ENCODE assay signal across 1 cellular context in the genomic region with DNA sequence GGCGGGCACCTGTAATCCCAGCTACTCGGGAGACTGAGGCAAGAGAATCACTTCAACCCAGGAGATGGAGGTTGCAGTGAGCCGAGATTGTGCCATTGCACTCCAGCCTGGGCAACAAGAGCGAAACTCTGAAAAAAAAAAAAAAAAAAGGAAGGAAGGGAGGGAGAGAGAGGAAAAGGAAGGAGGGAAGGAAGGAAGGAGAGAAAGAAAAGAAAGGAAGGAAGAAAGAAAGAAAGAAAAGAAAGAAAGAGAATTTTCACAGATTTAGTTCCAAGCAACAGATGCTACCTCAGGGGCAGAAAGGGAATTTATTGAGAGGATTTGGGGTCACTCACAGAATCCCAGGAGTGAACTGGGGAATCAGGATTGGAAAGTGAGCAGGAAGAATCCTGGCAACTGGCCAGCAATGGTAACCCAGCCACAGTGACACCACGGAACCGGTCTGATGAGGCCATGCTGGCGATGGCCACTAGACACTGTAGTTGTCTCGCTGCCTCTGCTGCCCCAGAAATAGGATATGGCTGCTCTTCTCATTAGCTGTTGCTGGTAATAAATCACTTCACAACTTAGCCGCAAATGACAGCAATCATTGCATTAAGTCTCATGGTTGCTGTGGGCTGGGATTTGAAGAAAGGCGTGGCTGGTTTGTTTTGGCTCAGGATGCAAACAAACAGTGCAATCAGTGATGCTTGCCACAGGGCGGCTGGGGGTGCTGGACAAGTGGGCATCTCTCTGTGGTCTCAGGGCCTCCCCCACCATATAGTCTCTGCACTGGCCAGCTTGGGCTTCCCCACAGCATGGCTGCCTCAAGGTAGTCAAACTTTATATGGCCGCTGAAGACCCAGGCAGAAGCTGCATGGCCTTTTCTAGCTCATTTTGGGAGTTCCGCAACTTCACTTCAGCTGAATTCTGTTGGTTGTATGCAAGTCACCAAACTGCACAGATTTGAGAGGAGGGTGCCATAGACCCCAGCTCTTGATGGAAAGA.
TF ChIP-seq lines count a peak whose summit lies in the region.

No MANE protein-coding gene starts in this region.

TF ChIP-seq in GM12878, 131 proteins besides CTCF, POLR2A, EP300 and RAD21:
- TF ChIP-seq SPI1 (IDR thresholded peaks at IDR 0.05; ENCODE audit: borderline replicate concordance, insufficient read depth, low read depth, low read length) (no peak), MXI1 (IDR thresholded peaks at IDR 0.05; ENCODE audit: low read depth, low read length) (no peak), CREB1 (IDR thresholded peaks at IDR 0.05; ENCODE audit: low read depth) (no peak), FOS (IDR thresholded peaks at IDR 0.05; ENCODE audit: borderline replicate concordance, extremely low read depth, insufficient read length) (no peak), SMC3 (IDR thresholded peaks at IDR 0.05; ENCODE audit: borderline replicate concordance, low read length) (no peak), RBBP5 (conservative IDR thresholded peaks at IDR 0.05) (no peak), YY1 (IDR thresholded peaks at IDR 0.05; ENCODE audit: low read depth, low read length) (0 out of 2 replicates have a peak, but pooled peaks have one; percentile 10), SREBF2 (IDR thresholded peaks at IDR 0.05; ENCODE audit: low read length) (no peak), HDGF (IDR thresholded peaks at IDR 0.05) (no peak), BMI1 (IDR thresholded peaks at IDR 0.05; ENCODE audit: borderline replicate concordance) (no peak), ZSCAN29 (IDR thresholded peaks at IDR 0.05) (no peak), HCFC1 (IDR thresholded peaks at IDR 0.05; ENCODE audit: low read length) (no peak), RFX5 (IDR thresholded peaks at IDR 0.05; ENCODE audit: low read depth, low read length) (no peak), PML (IDR thresholded peaks at IDR 0.05; ENCODE audit: low read length) (no peak), ZNF622 (IDR thresholded peaks at IDR 0.05) (no peak)
- TF ChIP-seq, protein P1, sequence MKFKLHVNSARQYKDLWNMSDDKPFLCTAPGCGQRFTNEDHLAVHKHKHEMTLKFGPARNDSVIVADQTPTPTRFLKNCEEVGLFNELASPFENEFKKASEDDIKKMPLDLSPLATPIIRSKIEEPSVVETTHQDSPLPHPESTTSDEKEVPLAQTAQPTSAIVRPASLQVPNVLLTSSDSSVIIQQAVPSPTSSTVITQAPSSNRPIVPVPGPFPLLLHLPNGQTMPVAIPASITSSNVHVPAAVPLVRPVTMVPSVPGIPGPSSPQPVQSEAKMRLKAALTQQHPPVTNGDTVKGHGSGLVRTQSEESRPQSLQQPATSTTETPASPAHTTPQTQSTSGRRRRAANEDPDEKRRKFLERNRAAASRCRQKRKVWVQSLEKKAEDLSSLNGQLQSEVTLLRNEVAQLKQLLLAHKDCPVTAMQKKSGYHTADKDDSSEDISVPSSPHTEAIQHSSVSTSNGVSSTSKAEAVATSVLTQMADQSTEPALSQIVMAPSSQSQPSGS (IDR thresholded peaks at IDR 0.05; ENCODE audit: low read length): no peak
- TF ChIP-seq, protein P2, sequence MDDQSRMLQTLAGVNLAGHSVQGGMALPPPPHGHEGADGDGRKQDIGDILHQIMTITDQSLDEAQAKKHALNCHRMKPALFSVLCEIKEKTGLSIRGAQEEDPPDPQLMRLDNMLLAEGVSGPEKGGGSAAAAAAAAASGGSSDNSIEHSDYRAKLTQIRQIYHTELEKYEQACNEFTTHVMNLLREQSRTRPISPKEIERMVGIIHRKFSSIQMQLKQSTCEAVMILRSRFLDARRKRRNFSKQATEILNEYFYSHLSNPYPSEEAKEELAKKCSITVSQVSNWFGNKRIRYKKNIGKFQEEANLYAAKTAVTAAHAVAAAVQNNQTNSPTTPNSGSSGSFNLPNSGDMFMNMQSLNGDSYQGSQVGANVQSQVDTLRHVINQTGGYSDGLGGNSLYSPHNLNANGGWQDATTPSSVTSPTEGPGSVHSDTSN (IDR thresholded peaks at IDR 0.05; ENCODE audit: insufficient replicate concordance, low read depth, low read length): peak; percentile 55
- TF ChIP-seq, protein P3, sequence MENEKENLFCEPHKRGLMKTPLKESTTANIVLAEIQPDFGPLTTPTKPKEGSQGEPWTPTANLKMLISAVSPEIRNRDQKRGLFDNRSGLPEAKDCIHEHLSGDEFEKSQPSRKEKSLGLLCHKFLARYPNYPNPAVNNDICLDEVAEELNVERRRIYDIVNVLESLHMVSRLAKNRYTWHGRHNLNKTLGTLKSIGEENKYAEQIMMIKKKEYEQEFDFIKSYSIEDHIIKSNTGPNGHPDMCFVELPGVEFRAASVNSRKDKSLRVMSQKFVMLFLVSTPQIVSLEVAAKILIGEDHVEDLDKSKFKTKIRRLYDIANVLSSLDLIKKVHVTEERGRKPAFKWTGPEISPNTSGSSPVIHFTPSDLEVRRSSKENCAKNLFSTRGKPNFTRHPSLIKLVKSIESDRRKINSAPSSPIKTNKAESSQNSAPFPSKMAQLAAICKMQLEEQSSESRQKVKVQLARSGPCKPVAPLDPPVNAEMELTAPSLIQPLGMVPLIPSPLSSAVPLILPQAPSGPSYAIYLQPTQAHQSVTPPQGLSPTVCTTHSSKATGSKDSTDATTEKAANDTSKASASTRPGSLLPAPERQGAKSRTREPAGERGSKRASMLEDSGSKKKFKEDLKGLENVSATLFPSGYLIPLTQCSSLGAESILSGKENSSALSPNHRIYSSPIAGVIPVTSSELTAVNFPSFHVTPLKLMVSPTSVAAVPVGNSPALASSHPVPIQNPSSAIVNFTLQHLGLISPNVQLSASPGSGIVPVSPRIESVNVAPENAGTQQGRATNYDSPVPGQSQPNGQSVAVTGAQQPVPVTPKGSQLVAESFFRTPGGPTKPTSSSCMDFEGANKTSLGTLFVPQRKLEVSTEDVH (IDR thresholded peaks at IDR 0.05; ENCODE audit: low read depth, partially characterized antibody): no peak
- TF ChIP-seq, protein P4, sequence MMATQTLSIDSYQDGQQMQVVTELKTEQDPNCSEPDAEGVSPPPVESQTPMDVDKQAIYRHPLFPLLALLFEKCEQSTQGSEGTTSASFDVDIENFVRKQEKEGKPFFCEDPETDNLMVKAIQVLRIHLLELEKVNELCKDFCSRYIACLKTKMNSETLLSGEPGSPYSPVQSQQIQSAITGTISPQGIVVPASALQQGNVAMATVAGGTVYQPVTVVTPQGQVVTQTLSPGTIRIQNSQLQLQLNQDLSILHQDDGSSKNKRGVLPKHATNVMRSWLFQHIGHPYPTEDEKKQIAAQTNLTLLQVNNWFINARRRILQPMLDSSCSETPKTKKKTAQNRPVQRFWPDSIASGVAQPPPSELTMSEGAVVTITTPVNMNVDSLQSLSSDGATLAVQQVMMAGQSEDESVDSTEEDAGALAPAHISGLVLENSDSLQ (IDR thresholded peaks at IDR 0.05): peak; percentile 60
